In genomic region chr12:124544311-124544970, GRCh38 we compare ENCODE assay signal across 10 cellular contexts. TPM values are rescaled to one million over a fixed set of nuclear protein-coding genes. Genes with fewer than 3 reads are reported as not detected.
DNase-seq lines count a peak whose midpoint lies in the region; ATAC-seq lines count a peak whose summit lies in the region.
"Had no signal": no experiment of that assay in that cellular context is flagged by ENCODE, and none has a peak within 500 bp of the region (broad histone marks: within the 10 kb centered on the region; RNA-seq: fewer than 3 reads in every experiment).

No MANE protein-coding gene starts in this region.

- H3K4me3 Mint-ChIP-seq in dendritic cell treated with granulocyte-macrophage colony-stimulating factor and Interleukin-4, amounts not matched to agents 40 ng/mL and 50 ng/mL, for 4 days, result peak overlapping the region; percentile 22

- no peak overlapping the region for H4K91ac ChIP-seq in trophoblast cell (ENCODE audit: low read depth, low read length)

- no peaks in the 10 kb centered on the region for H3K27me3 ChIP-seq in trophoblast cell (ENCODE audit: insufficient read depth, low read length)
- H3K27me3 ChIP-seq: ovary had no signal

- no peak overlapping the region for H2AK5ac ChIP-seq in trophoblast cell (ENCODE audit: low read length)

- peak; percentile 39 to 67 for DNase-seq in NCI-H524 (lab: John Stamatoyannopoulos, UW)
- no peak for DNase-seq in trophoblast cell
- no peak for DNase-seq in SHP77 (lab: John Stamatoyannopoulos, UW)
- DNase-seq in NCI-H187 (lab: John Stamatoyannopoulos, UW), result no peak
- DNase-seq in COLO829 (ENCODE audit: low spot score), result no peak
- DNase-seq: activated CD8-positive, alpha-beta memory T cell treated with anti-CD3 and anti-CD28 coated beads for 24 hours had no signal

- no peak overlapping the region for H3K27ac ChIP-seq in trophoblast cell (ENCODE audit: low read depth, low read length)

- peaks cover 2 to 7% of the 10 kb centered on the region in 2 experiments for H3K36me3 ChIP-seq in trophoblast cell (ENCODE audit: control insufficient read depth in 1 of 2, insufficient read depth in 2 of 2, low read length in 2 of 2)
- H3K36me3 ChIP-seq: ovary had no signal

- H2BK5ac ChIP-seq in trophoblast cell (ENCODE audit: low read depth, low read length, poor library complexity), result no peak overlapping the region

- intact Hi-C loops in dendritic cell treated with granulocyte-macrophage colony-stimulating factor and Interleukin-4, amounts not matched to agents 40 ng/mL and 50 ng/mL, for 4 days (cut with micrococcal nuclease), result no loop called here

- no peak overlapping the region for H3K4me3 ChIP-seq in trophoblast cell (ENCODE audit: low read depth, low read length)

- WGBS in trophoblast cell (ENCODE audit: extremely low coverage, insufficient coverage, insufficient read length), result no CpG with 5 or more reads among the region's 16 CpGs

- H3K79me2 ChIP-seq in trophoblast cell (ENCODE audit: control insufficient read depth, insufficient read depth, low read length, poor library complexity), result peaks cover 36% of the 10 kb centered on the region

- H3K27me3 Mint-ChIP-seq in dendritic cell treated with granulocyte-macrophage colony-stimulating factor and Interleukin-4, amounts not matched to agents 40 ng/mL and 50 ng/mL, for 4 days, result no peaks in the 10 kb centered on the region

- no peak overlapping the region for H3K23ac ChIP-seq in trophoblast cell (ENCODE audit: low read length)

- H3K9me3 ChIP-seq in trophoblast cell (ENCODE audit: insufficient read depth, low read depth, low read length), result no peaks in the 10 kb centered on the region
- H3K9me3 ChIP-seq: ovary had no signal

- H2BK12ac ChIP-seq in trophoblast cell (ENCODE audit: low read length), result no peak overlapping the region

- H3K4me1 ChIP-seq in trophoblast cell (ENCODE audit: control insufficient read depth in 1 of 2, insufficient read depth in 2 of 2, low read length in 2 of 2), result peaks cover 23 to 26% of the 10 kb centered on the region in 2 experiments

- H2AFZ ChIP-seq in trophoblast cell (ENCODE audit: insufficient read depth, low read length, poor library complexity), result no peak overlapping the region

- no peak overlapping the region for H3K4me2 ChIP-seq in trophoblast cell (ENCODE audit: low read length)

- H3K9ac ChIP-seq in trophoblast cell (ENCODE audit: low read length), result no peak overlapping the region

- no peaks in the 10 kb centered on the region for H3K9me3 Mint-ChIP-seq in dendritic cell treated with granulocyte-macrophage colony-stimulating factor and Interleukin-4, amounts not matched to agents 40 ng/mL and 50 ng/mL, for 4 days

- no peak overlapping the region for H4K12ac ChIP-seq in trophoblast cell (ENCODE audit: low read depth, low read length)

- no peak overlapping the region for H3K18ac ChIP-seq in trophoblast cell (ENCODE audit: low read length)

- ATAC-seq in GM18907 (IDR thresholded peaks at IDR 0.05; ENCODE audit: unreplicated experiment), result peak; percentile 2
- ATAC-seq in GM18858 (IDR thresholded peaks at IDR 0.05; ENCODE audit: unreplicated experiment), result no peak

- H3K14ac ChIP-seq in trophoblast cell (ENCODE audit: low read length), result no peak overlapping the region

- H4K8ac ChIP-seq in trophoblast cell (ENCODE audit: low read depth, low read length), result no peak overlapping the region

- H3K79me1 ChIP-seq in trophoblast cell (ENCODE audit: low read length), result peaks cover 2% of the 10 kb centered on the region

- H2BK120ac ChIP-seq in trophoblast cell (ENCODE audit: insufficient read depth, low read length, poor library complexity), result no peak overlapping the region

- H3K4ac ChIP-seq in trophoblast cell (ENCODE audit: low read depth, low read length), result peak overlapping the region; percentile 71

- H3K27ac Mint-ChIP-seq in dendritic cell treated with granulocyte-macrophage colony-stimulating factor and Interleukin-4, amounts not matched to agents 40 ng/mL and 50 ng/mL, for 4 days, result peak overlapping the region; percentile 98

- peaks cover 40% of the 10 kb centered on the region for H3K36me3 Mint-ChIP-seq in dendritic cell treated with granulocyte-macrophage colony-stimulating factor and Interleukin-4, amounts not matched to agents 40 ng/mL and 50 ng/mL, for 4 days (ENCODE audit: low read depth)

- peaks cover 87% of the 10 kb centered on the region for H3K4me1 Mint-ChIP-seq in dendritic cell treated with granulocyte-macrophage colony-stimulating factor and Interleukin-4, amounts not matched to agents 40 ng/mL and 50 ng/mL, for 4 days (ENCODE audit: low read depth)

RNA-seq across cellular contexts. Expression of gene NCOR2, which starts 23.0 kb away (rescaled TPM):
- polyA plus RNA-seq in trophoblast cell (2013), result 147 and 153 TPM in 2 replicates

Comparison
In these comparisons a context has a peak if more than half of its experiments do, and no peak if none do; other contexts are left out.
1. DNase-seq: peak in NCI-H524 (2 of 2); none in trophoblast cell (0 of 2), SHP77 (0 of 2), NCI-H187 (0 of 2) and COLO829 (single experiment).